In the genomic region with DNA sequence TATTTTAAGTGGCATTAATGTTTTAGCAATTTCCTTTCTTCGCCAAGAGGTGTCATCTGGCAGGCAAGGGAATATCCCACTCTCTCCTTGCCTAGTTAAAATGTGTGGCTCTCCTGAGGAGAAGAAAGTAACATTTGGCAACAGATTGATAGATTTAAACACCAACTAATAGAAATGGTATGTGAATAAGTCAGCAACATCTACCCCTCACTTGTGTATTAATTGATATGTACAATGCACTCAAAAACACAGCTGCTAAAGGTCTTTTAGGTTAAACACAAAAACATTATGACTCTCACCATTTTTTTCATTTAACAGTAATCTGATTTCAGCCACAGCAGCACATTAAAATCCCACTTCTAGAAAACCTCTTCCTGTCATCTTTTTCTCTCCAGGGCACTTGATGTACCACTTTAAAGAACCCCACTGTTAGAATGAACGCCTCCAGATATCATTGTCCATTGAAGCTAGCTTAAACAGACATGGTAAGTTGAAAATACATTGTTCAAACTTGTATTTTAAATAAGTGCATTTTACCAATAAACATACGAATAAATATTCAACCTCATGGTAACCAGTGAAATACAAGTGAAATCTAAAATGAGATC, we compare ENCODE assay signal across 17 cellular contexts.
"Had no signal": no experiment of that assay in that cellular context is flagged by ENCODE, and none has a peak within 500 bp of the region (broad histone marks: within the 10 kb centered on the region; RNA-seq: fewer than 3 reads in every experiment).

No MANE protein-coding gene starts in this region.

- DNase-seq: activated B cell treated with CpG ODN at 0.5 μM for 24 hours; activated CD4-positive, alpha-beta T cell treated with anti-CD3 and anti-CD28 coated beads, Interleukin-2, amount 10 ng/mL, durations not matched to agents 24 days and 14 days; activated naive CD4-positive, alpha-beta T cell treated with Interleukin-2 at 50 U/mL for 16 hours; dorsolateral prefrontal cortex; endodermal cell; heart right ventricle; left cardiac atrium; lower lobe of right lung; stimulated activated CD4-positive, alpha-beta T cell treated with anti-CD3 and anti-CD28 coated beads, Interleukin-2, amount 100 ng/mL, for 48 hours; stimulated activated naive CD4-positive, alpha-beta T cell; transverse colon had no signal

- H3K4me3 Mint-ChIP-seq: activated B cell treated with CpG ODN at 0.5 μM for 24 hours; activated CD4-positive, alpha-beta T cell treated with anti-CD3 and anti-CD28 coated beads, Interleukin-2, amount 10 ng/mL, durations not matched to agents 24 days and 14 days; activated T-helper 17 cell treated with anti-CD3 and anti-CD28 coated beads, Interleukin-2, amount 50 U/mL, for 72 hours; endodermal cell; mesothelial cell of epicardium had no signal

- H3K4me1 Mint-ChIP-seq: activated B cell treated with CpG ODN at 0.5 μM for 24 hours; activated CD4-positive, alpha-beta T cell treated with anti-CD3 and anti-CD28 coated beads, Interleukin-2, amount 10 ng/mL, durations not matched to agents 24 days and 14 days; endodermal cell; mesothelial cell of epicardium had no signal

- H3K4me3 ChIP-seq: ascending aorta, cardiac muscle cell, dorsolateral prefrontal cortex, gastroesophageal sphincter, heart right ventricle, lower lobe of right lung, transverse colon, vagina had no signal

- H3K27ac Mint-ChIP-seq: activated B cell treated with CpG ODN at 0.5 μM for 24 hours; activated CD4-positive, alpha-beta T cell treated with anti-CD3 and anti-CD28 coated beads, Interleukin-2, amount 10 ng/mL, durations not matched to agents 24 days and 14 days; activated T-helper 17 cell treated with anti-CD3 and anti-CD28 coated beads, Interleukin-2, amount 50 U/mL, for 72 hours; endodermal cell; mesothelial cell of epicardium had no signal

- ATAC-seq: activated T-helper 17 cell treated with anti-CD3 and anti-CD28 coated beads, Interleukin-2, amount 50 U/mL, for 72 hours; gastroesophageal sphincter; heart right ventricle; left cardiac atrium; lower lobe of right lung had no signal
